8 cellular contexts compared by ENCODE assay signal in genomic region chr9:104991144-104991953, GRCh38.
DNase-seq lines count a peak whose midpoint lies in the region.

No MANE protein-coding gene starts in this region.

- H3K4me3 Mint-ChIP-seq in activated naive CD4-positive, alpha-beta T cell treated with anti-CD3 and anti-CD28 coated beads, Interleukin-2, amount 10 ng/mL, durations not matched to agents 7 days and 5 days, result peak overlapping the region; percentile 73

- CTCF ChIA-PET in activated naive CD4-positive, alpha-beta T cell treated with anti-CD3 and anti-CD28 coated beads, Interleukin-2, amount 10 ng/mL, durations not matched to agents 7 days and 5 days (lab: Charles Lee), result interaction anchor here (1.0 kb wide), 3 partner anchors 64 to 414 kb away, joined by 3 to 4 read pairs (median 3); partner anchors contain the start of gene ABCA1

- H3K27ac Mint-ChIP-seq in activated naive CD4-positive, alpha-beta T cell treated with anti-CD3 and anti-CD28 coated beads, Interleukin-2, amount 10 ng/mL, durations not matched to agents 7 days and 5 days, result peak overlapping the region; percentile 55

- H3K4me1 Mint-ChIP-seq in activated naive CD4-positive, alpha-beta T cell treated with anti-CD3 and anti-CD28 coated beads, Interleukin-2, amount 10 ng/mL, durations not matched to agents 7 days and 5 days, result peaks cover 31% of the 10 kb centered on the region

- H3K9me3 Mint-ChIP-seq in activated naive CD4-positive, alpha-beta T cell treated with anti-CD3 and anti-CD28 coated beads, Interleukin-2, amount 10 ng/mL, durations not matched to agents 7 days and 5 days, result no peaks in the 10 kb centered on the region

- H3K27me3 Mint-ChIP-seq in activated naive CD4-positive, alpha-beta T cell treated with anti-CD3 and anti-CD28 coated beads, Interleukin-2, amount 10 ng/mL, durations not matched to agents 7 days and 5 days, result peaks cover 76% of the 10 kb centered on the region

- no peaks in the 10 kb centered on the region for H3K36me3 Mint-ChIP-seq in activated naive CD4-positive, alpha-beta T cell treated with anti-CD3 and anti-CD28 coated beads, Interleukin-2, amount 10 ng/mL, durations not matched to agents 7 days and 5 days

- peak; percentile 89 for DNase-seq in Daoy (ENCODE audit: low read depth)
- peak; percentile 93 for DNase-seq in H4 (ENCODE audit: low spot score)
- peak; percentile 85 for DNase-seq in LoVo (ENCODE audit: low spot score)
- peak; percentile 76 for DNase-seq in SK-N-DZ (ENCODE audit: low spot score)
- DNase-seq in activated naive CD4-positive, alpha-beta T cell treated with anti-CD3 and anti-CD28 coated beads, Interleukin-2, amount 10 ng/mL, durations not matched to agents 7 days and 5 days, result peak; percentile 85
- DNase-seq in germinal center (ENCODE audit: low spot score), result peak; percentile 68
- peak in 55 of 56 donors; percentile 49 to 92 (median 80) for DNase-seq in nucleus accumbens (lab: John Stamatoyannopoulos, UW)
- DNase-seq in superior temporal gyrus (ENCODE audit: extremely low spot score), result peak; percentile 81

Comparison
In these comparisons a context has a peak if more than half of its experiments do, and no peak if none do; other contexts are left out.
1. Peak in every context shown above with its lines: DNase-seq.